17 cellular contexts compared by ENCODE assay signal in the genomic region with DNA sequence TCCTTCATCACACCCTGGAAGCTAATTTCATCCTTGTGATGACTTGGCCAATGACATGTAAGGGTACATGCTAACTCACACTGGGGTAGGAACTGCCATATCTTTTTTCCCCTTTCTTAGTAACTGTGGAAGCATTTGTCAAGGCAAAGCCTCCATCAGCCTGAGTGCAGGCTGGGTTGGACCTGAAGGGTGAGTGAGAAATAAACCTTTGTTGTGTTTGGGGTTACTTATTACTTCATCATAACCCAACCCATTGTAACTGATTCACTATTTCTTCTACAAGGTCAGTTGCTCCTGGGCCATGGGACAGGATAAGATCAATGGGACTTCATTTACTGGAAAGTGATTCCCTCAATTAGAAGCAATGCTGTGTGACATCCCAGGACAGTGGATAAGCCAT.
"Had no signal": no experiment of that assay in that cellular context is flagged by ENCODE, and none has a peak within 500 bp of the region (broad histone marks: within the 10 kb centered on the region; RNA-seq: fewer than 3 reads in every experiment).

No MANE protein-coding gene starts in this region.

- H3K4me3 ChIP-seq: dorsolateral prefrontal cortex, left ventricle myocardium inferior, transverse colon, vagina had no signal

- H3K27ac ChIP-seq: dorsolateral prefrontal cortex, left ventricle myocardium inferior, transverse colon had no signal

- DNase-seq: activated CD4-positive, alpha-beta T cell treated with anti-CD3 and anti-CD28 coated beads, Interleukin-2, amount 10 ng/mL, durations not matched to agents 7 days and 5 days; activated CD8-positive, alpha-beta T cell treated with anti-CD3 and anti-CD28 coated beads, Interleukin-2, amount 10 ng/mL, durations not matched to agents 7 days and 5 days; activated naive CD4-positive, alpha-beta T cell treated with Interleukin-2 at 50 U/mL for 16 hours; activated naive CD8-positive, alpha-beta T cell treated with anti-CD3 and anti-CD28 coated beads, Interleukin-2, amount 10 ng/mL, durations not matched to agents 7 days and 5 days; activated T-cell treated with anti-CD3 and anti-CD28 coated beads, Interleukin-2, amount 50 U/mL, for 24 hours; central memory CD4-positive, alpha-beta T cell; dorsolateral prefrontal cortex; head of caudate nucleus; left ventricle myocardium inferior; mammary epithelial cell; nephron progenitor cell; occipital lobe; transverse colon had no signal

- FAIRE-seq: colon, frontal cortex had no signal

- H3K9me3 ChIP-seq: transverse colon, vagina had no signal

- H3K27me3 ChIP-seq: transverse colon, vagina had no signal

- ATAC-seq: activated CD4-positive, CD25-positive, alpha-beta regulatory T cell treated with anti-CD3 and anti-CD28 coated beads, Interleukin-2, amount 50 U/mL, for 24 hours; activated CD8-positive, alpha-beta T cell treated with anti-CD3 and anti-CD28 coated beads, Interleukin-2, amount 10 ng/mL, durations not matched to agents 7 days and 5 days had no signal

- H3K36me3 ChIP-seq: left ventricle myocardium inferior, transverse colon, vagina had no signal
